Comparison of ENCODE assay signal across 17 cellular contexts in genomic region chr2:229443869-229444268, GRCh38.
DNase-seq lines count a peak whose midpoint lies in the region; ATAC-seq, FAIRE-seq and TF ChIP-seq lines count a peak whose summit lies in the region.
"Had no signal": no experiment of that assay in that cellular context is flagged by ENCODE, and none has a peak within 500 bp of the region (broad histone marks: within the 10 kb centered on the region; RNA-seq: fewer than 3 reads in every experiment).

No MANE protein-coding gene starts in this region.

- TF ChIP-seq POLR2A in heart left ventricle (IDR thresholded peaks at IDR 0.05): no peak
- TF ChIP-seq POLR2A in gastroesophageal sphincter (IDR thresholded peaks at IDR 0.05): no peak
- no peak for TF ChIP-seq POLR2A in sigmoid colon (IDR thresholded peaks at IDR 0.05)

- DNase-seq in heart left ventricle: no peak
- no peak for DNase-seq in left ventricle myocardium superior
- DNase-seq in sigmoid colon: no peak
- no peak for DNase-seq in urothelium cell line (ENCODE audit: low spot score)
- no peak for DNase-seq in activated T-cell treated with anti-CD3 and anti-CD28 coated beads, Interleukin-2, amount 50 U/mL, for 1 hour
- no peak for DNase-seq in GM19238 (ENCODE audit: insufficient read length, low spot score)
- no peak for DNase-seq in T-helper 1 cell
- DNase-seq: activated CD4-positive, alpha-beta T cell treated with anti-CD3 and anti-CD28 coated beads for 4 hours; activated CD8-positive, alpha-beta memory T cell treated with anti-CD3 and anti-CD28 coated beads, Interleukin-2, amount 50 U/mL, for 4 hours; activated naive CD4-positive, alpha-beta T cell treated with anti-CD3 and anti-CD28 coated beads, Interleukin-2, amount 50 U/mL, for 16 hours; DMS79; foreskin melanocyte; immature natural killer cell had no signal

- no peaks in the 10 kb centered on the region for H3K36me3 ChIP-seq in heart left ventricle
- no peaks in the 10 kb centered on the region for H3K36me3 ChIP-seq in gastroesophageal sphincter
- no peaks in the 10 kb centered on the region for H3K36me3 ChIP-seq in sigmoid colon
- H3K36me3 ChIP-seq: cardiac muscle cell had no signal

- H3K27ac ChIP-seq in heart left ventricle (peak overlapping the region in 10 of 12 donors; percentile 35 to 85 (median 66)), gastroesophageal sphincter (peak overlapping the region in 3 of 4 donors; percentile 67 to 76 (median 73)), sigmoid colon (peak overlapping the region; percentile 73 to 86 (median 78))
- H3K27ac ChIP-seq: 22Rv1, cardiac muscle cell, KMS-11 had no signal

- ATAC-seq in heart left ventricle: no peak
- no peak for ATAC-seq in left ventricle myocardium superior
- no peak for ATAC-seq in gastroesophageal sphincter

- TF ChIP-seq CTCF in heart left ventricle (IDR thresholded peaks at IDR 0.05) (no peak), gastroesophageal sphincter (IDR thresholded peaks at IDR 0.05) (no peak), sigmoid colon (IDR thresholded peaks at IDR 0.05) (no peak)

- H3K9me3 ChIP-seq in heart left ventricle (no peaks in the 10 kb centered on the region), gastroesophageal sphincter (no peaks in the 10 kb centered on the region), sigmoid colon (no peaks in the 10 kb centered on the region)

- no peak for TF ChIP-seq EP300 in gastroesophageal sphincter (IDR thresholded peaks at IDR 0.05)
- TF ChIP-seq EP300 in sigmoid colon (IDR thresholded peaks at IDR 0.05): no peak

- H3K4me1 ChIP-seq in heart left ventricle: peaks cover 0 to 41% (median 15%) of the 10 kb centered on the region in 12 donors
- H3K4me1 ChIP-seq in gastroesophageal sphincter: peaks cover 0 to 36% (median 0%) of the 10 kb centered on the region in 3 donors
- H3K4me1 ChIP-seq in sigmoid colon: peaks cover 0 to 37% (median 27%) of the 10 kb centered on the region in 4 donors

- H3K4me3 ChIP-seq in heart left ventricle (no peak overlapping the region), gastroesophageal sphincter (no peak overlapping the region), sigmoid colon (no peak overlapping the region)
- H3K4me3 ChIP-seq: cardiac muscle cell had no signal

- FAIRE-seq in urothelium cell line (lab: Jason Lieb, UNC): peak; percentile 13

- intact Hi-C loops in heart left ventricle (cut with DNase I) (no loop called here), left ventricle myocardium superior (cut with micrococcal nuclease) (no loop called here), sigmoid colon (cut with DNase I) (no loop called here)

- no peaks in the 10 kb centered on the region for H3K27me3 ChIP-seq in heart left ventricle
- no peaks in the 10 kb centered on the region for H3K27me3 ChIP-seq in gastroesophageal sphincter
- H3K27me3 ChIP-seq in sigmoid colon: no peaks in the 10 kb centered on the region
- H3K27me3 ChIP-seq: cardiac muscle cell had no signal

- 53 to 66% (median 63%) methylated on average over 7 of the region's 7 CpGs for WGBS in heart left ventricle, 4 donors
- 55 to 67% methylated on average over 7 of the region's 7 CpGs for WGBS in gastroesophageal sphincter (ENCODE audit: low coverage in 1 of 2), 2 donors
- WGBS in sigmoid colon, 2 donors: 78 to 81% methylated on average over 7 of the region's 7 CpGs
